In genomic region chr1:117067528-117068370, GRCh38 we compare ENCODE assay signal across 8 cellular contexts. TPM values are rescaled to one million over a fixed set of nuclear protein-coding genes. Genes with fewer than 3 reads are reported as not detected.
A peak's percentile ranks its signal among the peaks of the same experiment; 100 is the strongest.
DNase-seq lines count a peak whose midpoint lies in the region; ATAC-seq and TF ChIP-seq lines count a peak whose summit lies in the region.

No MANE protein-coding gene starts in this region.

- intact Hi-C loops in Right ventricle myocardium inferior (cut with DNase I) = loop anchor here (1.0 to 2.0 kb wide), 2 partner anchors 61 to 217 kb away; no protein-coding TSS in a partner anchor
- intact Hi-C loops in cardiac septum (cut with DNase I) = loop anchor here (1.0 to 10.0 kb wide), 3 partner anchors 51 to 687 kb away; no protein-coding TSS in a partner anchor
- intact Hi-C loops in activated CD4-positive, alpha-beta T cell treated with anti-CD3 and anti-CD28 coated beads, Interleukin-2, amount 10 ng/mL, durations not matched to agents 24 days and 14 days (cut with micrococcal nuclease) = loop anchor here (1.0 to 10.0 kb wide), 3 partner anchors 27 to 813 kb away; no protein-coding TSS in a partner anchor
- intact Hi-C loops in esophagus squamous epithelium (cut with DNase I) = loop anchor here (10.0 kb wide), 1 partner anchor 57 kb away; the partner anchor contains the start of gene TRIM45
- intact Hi-C loops in naive thymus-derived CD4-positive, alpha-beta T cell (cut with micrococcal nuclease) = loop anchor here (1.0 to 10.0 kb wide), 4 partner anchors 61 to 903 kb away; no protein-coding TSS in a partner anchor

- ATAC-seq in Right ventricle myocardium inferior (peak; percentile 90), HG02970 (IDR thresholded peaks at IDR 0.05; ENCODE audit: low FRiP score, unreplicated experiment) (no peak)
- ATAC-seq in naive thymus-derived CD4-positive, alpha-beta T cell = peak; percentile 87

- H3K27ac Mint-ChIP-seq in HFFc6 = peak overlapping the region; percentile 72
- no peak overlapping the region for H3K27ac Mint-ChIP-seq in activated CD4-positive, alpha-beta T cell treated with anti-CD3 and anti-CD28 coated beads, Interleukin-2, amount 10 ng/mL, durations not matched to agents 24 days and 14 days
- peak overlapping the region in 1 of 9 donors; percentile 44 for H3K27ac Mint-ChIP-seq in naive thymus-derived CD4-positive, alpha-beta T cell

- H3K4me1 Mint-ChIP-seq in HFFc6 (ENCODE audit: low read depth) = peaks cover 11% of the 10 kb centered on the region
- peaks cover 35% of the 10 kb centered on the region for H3K4me1 Mint-ChIP-seq in activated CD4-positive, alpha-beta T cell treated with anti-CD3 and anti-CD28 coated beads, Interleukin-2, amount 10 ng/mL, durations not matched to agents 24 days and 14 days
- H3K4me1 Mint-ChIP-seq in naive thymus-derived CD4-positive, alpha-beta T cell = peaks cover 5 to 41% (median 11%) of the 10 kb centered on the region in 7 donors

- no peaks in the 10 kb centered on the region for H3K9me3 ChIP-seq in esophagus squamous epithelium
- H3K9me3 ChIP-seq in naive thymus-derived CD4-positive, alpha-beta T cell (ENCODE audit: control insufficient read depth in 2 of 3, low read length in 3 of 3) = no peaks in the 10 kb centered on the region

- no peak overlapping the region for H3K4me3 ChIP-seq in esophagus squamous epithelium
- no peak overlapping the region for H3K4me3 ChIP-seq in naive thymus-derived CD4-positive, alpha-beta T cell (ENCODE audit: low read length)

- TF ChIP-seq CTCF in HFFc6 (IDR thresholded peaks at IDR 0.05) (peak; percentile 92), esophagus squamous epithelium (IDR thresholded peaks at IDR 0.05) (peak; percentile 60 to 81 (median 73))

- H3K4me1 ChIP-seq in esophagus squamous epithelium = no peaks in the 10 kb centered on the region
- H3K4me1 ChIP-seq in naive thymus-derived CD4-positive, alpha-beta T cell (ENCODE audit: control insufficient read depth in 2 of 2, insufficient read depth in 2 of 2, low read length in 2 of 2) = no peaks in the 10 kb centered on the region

- H3K36me3 ChIP-seq in esophagus squamous epithelium = peaks cover 0 to 25% (median 0%) of the 10 kb centered on the region in 3 donors
- H3K36me3 ChIP-seq in naive thymus-derived CD4-positive, alpha-beta T cell (ENCODE audit: control insufficient read depth in 2 of 3, insufficient read depth in 3 of 3, low read length in 3 of 3) = no peaks in the 10 kb centered on the region

- H3K27me3 ChIP-seq in esophagus squamous epithelium = no peaks in the 10 kb centered on the region
- H3K27me3 ChIP-seq in naive thymus-derived CD4-positive, alpha-beta T cell (ENCODE audit: control insufficient read depth in 2 of 2, insufficient read depth in 2 of 2, low read length in 2 of 2) = no peaks in the 10 kb centered on the region

- 62 to 69% methylated on average over 6 of the region's 6 CpGs for WGBS in esophagus squamous epithelium, 2 donors

- TF ChIP-seq POLR2A in esophagus squamous epithelium (IDR thresholded peaks at IDR 0.05) = no peak

- no peak for DNase-seq in Right ventricle myocardium inferior (ENCODE audit: missing footprints)
- DNase-seq in cardiac septum (ENCODE audit: low spot score) = no peak
- peak; percentile 57 for DNase-seq in HFFc6
- DNase-seq in NCI-H2107 treated with DMSO at 0.1 percent for 48 hours (lab: John Stamatoyannopoulos, UW; ENCODE audit: unreplicated experiment) = peak; percentile 67
- DNase-seq in activated CD4-positive, alpha-beta T cell treated with anti-CD3 and anti-CD28 coated beads, Interleukin-2, amount 10 ng/mL, durations not matched to agents 24 days and 14 days = peak; percentile 79
- DNase-seq in esophagus squamous epithelium (lab: John Stamatoyannopoulos, UW) = no peak
- peak in 1 of 9 donors; percentile 26 for DNase-seq in naive thymus-derived CD4-positive, alpha-beta T cell

- POLR2A ChIA-PET in naive thymus-derived CD4-positive, alpha-beta T cell (lab: Charles Lee) = no interaction called here

- H3K9me3 Mint-ChIP-seq in HFFc6 = no peaks in the 10 kb centered on the region
- no peaks in the 10 kb centered on the region for H3K9me3 Mint-ChIP-seq in activated CD4-positive, alpha-beta T cell treated with anti-CD3 and anti-CD28 coated beads, Interleukin-2, amount 10 ng/mL, durations not matched to agents 24 days and 14 days
- H3K9me3 Mint-ChIP-seq in naive thymus-derived CD4-positive, alpha-beta T cell = no peaks in the 10 kb centered on the region

- H3K27ac ChIP-seq in esophagus squamous epithelium = no peak overlapping the region
- no peak overlapping the region for H3K27ac ChIP-seq in naive thymus-derived CD4-positive, alpha-beta T cell (ENCODE audit: low read depth, low read length)

- CTCF ChIA-PET in naive thymus-derived CD4-positive, alpha-beta T cell (lab: Charles Lee) = interaction anchor here (1.7 to 2.4 kb wide), 2 partner anchors 13 to 61 kb away, joined by 3 to 11 read pairs; no protein-coding TSS in a partner anchor

- no peak overlapping the region for H3K4me3 Mint-ChIP-seq in HFFc6
- H3K4me3 Mint-ChIP-seq in activated CD4-positive, alpha-beta T cell treated with anti-CD3 and anti-CD28 coated beads, Interleukin-2, amount 10 ng/mL, durations not matched to agents 24 days and 14 days = no peak overlapping the region
- H3K4me3 Mint-ChIP-seq in naive thymus-derived CD4-positive, alpha-beta T cell = no peak overlapping the region

- no peaks in the 10 kb centered on the region for H3K27me3 Mint-ChIP-seq in HFFc6 (ENCODE audit: insufficient read depth)
- no peaks in the 10 kb centered on the region for H3K27me3 Mint-ChIP-seq in activated CD4-positive, alpha-beta T cell treated with anti-CD3 and anti-CD28 coated beads, Interleukin-2, amount 10 ng/mL, durations not matched to agents 24 days and 14 days
- no peaks in the 10 kb centered on the region for H3K27me3 Mint-ChIP-seq in naive thymus-derived CD4-positive, alpha-beta T cell

- no peaks in the 10 kb centered on the region for H3K36me3 Mint-ChIP-seq in HFFc6 (ENCODE audit: low read depth)
- H3K36me3 Mint-ChIP-seq in activated CD4-positive, alpha-beta T cell treated with anti-CD3 and anti-CD28 coated beads, Interleukin-2, amount 10 ng/mL, durations not matched to agents 24 days and 14 days (ENCODE audit: low read depth) = peaks cover 43% of the 10 kb centered on the region
- H3K36me3 Mint-ChIP-seq in naive thymus-derived CD4-positive, alpha-beta T cell = peaks cover 0 to 29% (median 25%) of the 10 kb centered on the region in 5 donors

RNA-seq across cellular contexts. Expression of gene TTF2, which starts 7.6 kb away (rescaled TPM):
- total RNA-seq in Right ventricle myocardium inferior (7.8 TPM), cardiac septum (9.4 TPM), esophagus squamous epithelium (10 to 100 TPM in 3 of 4 donors, 1 to 10 TPM in 1; 7.2 to 24.2 (median 19.2) TPM)
- total RNA-seq in HFFc6 (2021; fragmentation: NEBNext Ultra II Directional; extraction: Animal tissue kit (Norgen Biotek cat#: 25700)) = 10 to 100 TPM; 18.7 to 28.6 (median 24.2) TPM
- 108 and 116 TPM in 2 replicates for total RNA-seq in activated CD4-positive, alpha-beta T cell treated with anti-CD3 and anti-CD28 coated beads, Interleukin-2, amount 10 ng/mL, durations not matched to agents 24 days and 14 days
- 10 to 100 TPM; 27.6 to 74.4 (median 35.2) TPM for total RNA-seq in naive thymus-derived CD4-positive, alpha-beta T cell
- 10 to 100 TPM in 1 of 2 donors, 1 to 10 TPM in 1; 9.1 to 10.1 TPM for polyA plus RNA-seq in naive thymus-derived CD4-positive, alpha-beta T cell

RNA-seq across cellular contexts. Expression of gene TRIM45, which starts 53.8 kb away (rescaled TPM):
- total RNA-seq in Right ventricle myocardium inferior (13.3 TPM), cardiac septum (8.9 TPM), esophagus squamous epithelium (1 to 10 TPM in 1 of 4 donors, under 1 TPM in 3; 0.38 to 1.1 (median 0.60) TPM)
- total RNA-seq in HFFc6 (2021; fragmentation: NEBNext Ultra II Directional; extraction: Animal tissue kit (Norgen Biotek cat#: 25700)) = 1 to 10 TPM; 2.1 to 4.4 (median 3.6) TPM
- total RNA-seq in activated CD4-positive, alpha-beta T cell treated with anti-CD3 and anti-CD28 coated beads, Interleukin-2, amount 10 ng/mL, durations not matched to agents 24 days and 14 days = 0.62 and 0.98 TPM in 2 replicates
- total RNA-seq in naive thymus-derived CD4-positive, alpha-beta T cell = under 1 TPM in 4 of 5 experiments, not detected in 1; 0.24 to 0.94 (median 0.38) TPM
- not detected for polyA plus RNA-seq in naive thymus-derived CD4-positive, alpha-beta T cell

Comparison
In these comparisons a context has a peak if more than half of its experiments do, and no peak if none do; other contexts are left out.
1. DNase-seq: peak in HFFc6 (single experiment), NCI-H2107 treated with DMSO at 0.1 percent for 48 hours (single experiment) and activated CD4-positive, alpha-beta T cell treated with anti-CD3 and anti-CD28 coated beads, Interleukin-2, amount 10 ng/mL, durations not matched to agents 24 days and 14 days (single experiment); none in Right ventricle myocardium inferior (single experiment), cardiac septum (single experiment) and esophagus squamous epithelium (single experiment).